Comparison of ENCODE assay signal across 8 cellular contexts in genomic region chr19:36528921-36529518, GRCh38. TPM values are rescaled to one million over a fixed set of nuclear protein-coding genes. Genes with fewer than 3 reads are reported as not detected.
DNase-seq lines count a peak whose midpoint lies in the region; FAIRE-seq and TF ChIP-seq lines count a peak whose summit lies in the region.

No MANE protein-coding gene starts in this region.

- H2AFZ ChIP-seq in PC-9, result peak overlapping the region; percentile 96

- peak; percentile 17 for FAIRE-seq in GM12892 (lab: Jason Lieb, UNC)

- H3K9me2 ChIP-seq in PC-9 (ENCODE audit: insufficient read depth), result no peaks in the 10 kb centered on the region

- peaks cover 6% of the 10 kb centered on the region; the same call in 1 of the 2 replicates for H3K4me1 ChIP-seq in PC-9 (replicated peaks; ENCODE audit: insufficient read depth)
- peaks cover 7 to 26% (median 24%) of the 10 kb centered on the region in 4 donors for H3K4me1 ChIP-seq in stomach

- peaks cover 2% of the 10 kb centered on the region for H3K36me3 ChIP-seq in H7 (replicated peaks; ENCODE audit: control insufficient read depth, insufficient read depth, low read length)
- peaks cover 23% of the 10 kb centered on the region for H3K36me3 ChIP-seq in PC-9 (ENCODE audit: low read depth)
- H3K36me3 ChIP-seq in stomach, result peaks cover 2 to 44% (median 23%) of the 10 kb centered on the region in 4 donors

- H3K9me3 ChIP-seq in PC-9 (ENCODE audit: insufficient read depth, low read depth), result peaks cover 49% of the 10 kb centered on the region
- peaks cover 15 to 73% (median 44%) of the 10 kb centered on the region in 4 donors for H3K9me3 ChIP-seq in stomach

- BruUV-seq in PC-9 (replicated peaks; lab: Mats Ljungman, UMichigan), result no TSS peak

- H3K36me3 Mint-ChIP-seq in chondrocyte (ENCODE audit: low read depth), result peaks cover 30% of the 10 kb centered on the region
- peaks cover 34% of the 10 kb centered on the region for H3K36me3 Mint-ChIP-seq in mesothelial cell of epicardium

- no peak for TF ChIP-seq EP300 in stomach (IDR thresholded peaks at IDR 0.05)

- H3K9me3 Mint-ChIP-seq in chondrocyte (ENCODE audit: low read depth) (peaks cover 18% of the 10 kb centered on the region), mesothelial cell of epicardium (peaks cover 23% of the 10 kb centered on the region)

- H3K4me1 Mint-ChIP-seq in chondrocyte (ENCODE audit: low read depth), result peaks cover 15% of the 10 kb centered on the region
- H3K4me1 Mint-ChIP-seq in mesothelial cell of epicardium, result peaks cover 13% of the 10 kb centered on the region

- peak overlapping the region; percentile 99 for H3K4me3 Mint-ChIP-seq in chondrocyte (ENCODE audit: unreplicated experiment)
- peak overlapping the region; percentile 98 for H3K4me3 Mint-ChIP-seq in mesothelial cell of epicardium

- peak overlapping the region; percentile 83 for H3K4me2 ChIP-seq in PC-9

- DNase-seq in GM12892 (ENCODE audit: insufficient read length), result peak; percentile 29
- DNase-seq in H7, result peak; percentile 55
- DNase-seq in PC-9, result no peak
- no peak for DNase-seq in chondrocyte (ENCODE audit: low spot score)
- DNase-seq in mesothelial cell of epicardium (ENCODE audit: low spot score in 2 of 2, unreplicated experiment in 2 of 2), result no peak
- DNase-seq in stomach, result no peak
- no peak for DNase-seq in NCI-H345 (lab: John Stamatoyannopoulos, UW)
- DNase-seq in NOMO-1 (lab: John Stamatoyannopoulos, UW; ENCODE audit: unreplicated experiment in 2 of 2), result no peak

- H3K4me3 ChIP-seq in H7 (ENCODE audit: insufficient read depth, low read depth, low read length), result peak overlapping the region; percentile 76
- peak overlapping the region; percentile 80 for H3K4me3 ChIP-seq in PC-9
- peak overlapping the region; percentile 63 to 85 (median 72) for H3K4me3 ChIP-seq in stomach

- POLR2A ChIA-PET in PC-9 (lab: Charles Lee; ENCODE audit: unreplicated experiment), result interaction anchor here (0.7 to 0.8 kb wide), 3 partner anchors 44 to 538 kb away, joined by 4 to 8 read pairs (median 4); partner anchors contain the start of gene ZNF529

- TF ChIP-seq CTCF in PC-9 (conservative IDR thresholded peaks at IDR 0.05) (no peak), chondrocyte (IDR thresholded peaks at IDR 0.05) (no peak), mesothelial cell of epicardium (IDR thresholded peaks at IDR 0.05; ENCODE audit: unreplicated experiment) (no peak), stomach (IDR thresholded peaks at IDR 0.05) (no peak)

- 5 to 16% (median 9%) methylated on average over 10 to 12 of the region's 12 CpGs for WGBS in stomach, 5 donors

- no peaks in the 10 kb centered on the region for H3F3A ChIP-seq in PC-9 (ENCODE audit: insufficient read depth, low read depth)

- TF ChIP-seq POLR2A in GM12892 (IDR thresholded peaks at IDR 0.05; ENCODE audit: low read depth, low read length) (no peak), stomach (IDR thresholded peaks at IDR 0.05) (no peak)

- H3K27ac Mint-ChIP-seq in chondrocyte (ENCODE audit: unreplicated experiment) (peak overlapping the region; percentile 100), mesothelial cell of epicardium (peak overlapping the region; percentile 100)

- H3K79me2 ChIP-seq in PC-9 (ENCODE audit: low read depth), result peaks cover 41% of the 10 kb centered on the region

- no peaks in the 10 kb centered on the region for H3K27me3 ChIP-seq in H7 (ENCODE audit: control insufficient read depth, insufficient read depth, low read length)
- no peaks in the 10 kb centered on the region for H3K27me3 ChIP-seq in PC-9 (ENCODE audit: insufficient read depth, low read depth)
- H3K27me3 ChIP-seq in stomach, result no peaks in the 10 kb centered on the region

- CTCF ChIA-PET in PC-9 (lab: Charles Lee), result no interaction called here

- no peaks in the 10 kb centered on the region for H3K27me3 Mint-ChIP-seq in chondrocyte (ENCODE audit: low read depth)
- no peaks in the 10 kb centered on the region for H3K27me3 Mint-ChIP-seq in mesothelial cell of epicardium (ENCODE audit: low read depth)

- intact Hi-C loops in PC-9 (cut with micrococcal nuclease; ENCODE audit: unreplicated experiment) (loop anchor here (1.0 to 2.0 kb wide), 6 partner anchors 40 to 321 kb away; partner anchors contain the start of genes ZNF146, ZNF345, ZNF529 and ZNF566), stomach (cut with DNase I; ENCODE audit: low total_unique reads) (no loop called here)

- H4K20me1 ChIP-seq in PC-9 (ENCODE audit: insufficient read depth), result no peaks in the 10 kb centered on the region

- H3K27ac ChIP-seq in PC-9 (no peak overlapping the region), stomach (peak overlapping the region; percentile 1 to 95 (median 92))

RNA-seq across cellular contexts. Expression of gene ZNF260, which starts 0.9 kb away (rescaled TPM):
- polyA plus RNA-seq in GM12892 (2012; ENCODE audit: missing spikeins), result 5.4 TPM
- 15.8 and 21.5 TPM in 2 replicates for total RNA-seq in H7 (2014; rRNA removed; shearing (Covaris generic))
- total RNA-seq in PC-9 (2021), result 9.4 and 10.6 TPM in 2 replicates
- 14.0 to 16.6 TPM (median 15.5 TPM) in 3 replicates for total RNA-seq in chondrocyte
- total RNA-seq in mesothelial cell of epicardium, result 26.7 to 32.8 TPM (median 29.2 TPM) in 3 replicates
- total RNA-seq in stomach, result 10 to 100 TPM in 3 of 5 donors, 1 to 10 TPM in 2; 1.7 to 19.8 (median 11.3) TPM
- 1 to 10 TPM; 2.5 to 3.6 (median 3.5) TPM for polyA plus RNA-seq in stomach

RNA-seq across cellular contexts. Expression of gene ZNF566, which starts 39.7 kb away (rescaled TPM):
- 4.8 TPM for polyA plus RNA-seq in GM12892 (2012; ENCODE audit: missing spikeins)
- total RNA-seq in H7 (2014; rRNA removed; shearing (Covaris generic)), result 6.6 and 13.6 TPM in 2 replicates
- 6.0 and 7.9 TPM in 2 replicates for total RNA-seq in PC-9 (2021)
- total RNA-seq in chondrocyte, result 12.1 to 14.6 TPM (median 13.8 TPM) in 3 replicates
- 19.2 to 19.6 TPM (median 19.6 TPM) in 3 replicates for total RNA-seq in mesothelial cell of epicardium
- 10 to 100 TPM in 2 of 5 donors, 1 to 10 TPM in 3; 1.8 to 58.2 (median 8.5) TPM for total RNA-seq in stomach
- 1 to 10 TPM; 2.8 to 5.4 (median 4.7) TPM for polyA plus RNA-seq in stomach

RNA-seq across cellular contexts. Expression of gene ZNF529, which starts 44.1 kb away (rescaled TPM):
- polyA plus RNA-seq in GM12892 (2012; ENCODE audit: missing spikeins), result 10.5 TPM
- 6.0 and 8.2 TPM in 2 replicates for total RNA-seq in H7 (2014; rRNA removed; shearing (Covaris generic))
- total RNA-seq in PC-9 (2021), result 4.0 and 4.2 TPM in 2 replicates
- 13.7 to 18.6 TPM (median 14.1 TPM) in 3 replicates for total RNA-seq in chondrocyte
- total RNA-seq in mesothelial cell of epicardium, result 29.0 to 33.5 TPM (median 32.0 TPM) in 3 replicates
- 10 to 100 TPM in 2 of 5 donors, 1 to 10 TPM in 3; 1.4 to 25.2 (median 5.3) TPM for total RNA-seq in stomach
- polyA plus RNA-seq in stomach, result 1 to 10 TPM; 1.6 to 3.4 (median 2.9) TPM

Comparison
In these comparisons a context has a peak if more than half of its experiments do, and no peak if none do; other contexts are left out.
1. DNase-seq: peak in GM12892 (single experiment) and H7 (single experiment); none in PC-9 (0 of 2), chondrocyte (single experiment), mesothelial cell of epicardium (0 of 2), stomach (single experiment), NCI-H345 (single experiment) and NOMO-1 (0 of 2).
2. Peak in every context shown above with its lines, with median percentiles within 50 percentile points of each other: H3K4me3 ChIP-seq.